In the genomic region with DNA sequence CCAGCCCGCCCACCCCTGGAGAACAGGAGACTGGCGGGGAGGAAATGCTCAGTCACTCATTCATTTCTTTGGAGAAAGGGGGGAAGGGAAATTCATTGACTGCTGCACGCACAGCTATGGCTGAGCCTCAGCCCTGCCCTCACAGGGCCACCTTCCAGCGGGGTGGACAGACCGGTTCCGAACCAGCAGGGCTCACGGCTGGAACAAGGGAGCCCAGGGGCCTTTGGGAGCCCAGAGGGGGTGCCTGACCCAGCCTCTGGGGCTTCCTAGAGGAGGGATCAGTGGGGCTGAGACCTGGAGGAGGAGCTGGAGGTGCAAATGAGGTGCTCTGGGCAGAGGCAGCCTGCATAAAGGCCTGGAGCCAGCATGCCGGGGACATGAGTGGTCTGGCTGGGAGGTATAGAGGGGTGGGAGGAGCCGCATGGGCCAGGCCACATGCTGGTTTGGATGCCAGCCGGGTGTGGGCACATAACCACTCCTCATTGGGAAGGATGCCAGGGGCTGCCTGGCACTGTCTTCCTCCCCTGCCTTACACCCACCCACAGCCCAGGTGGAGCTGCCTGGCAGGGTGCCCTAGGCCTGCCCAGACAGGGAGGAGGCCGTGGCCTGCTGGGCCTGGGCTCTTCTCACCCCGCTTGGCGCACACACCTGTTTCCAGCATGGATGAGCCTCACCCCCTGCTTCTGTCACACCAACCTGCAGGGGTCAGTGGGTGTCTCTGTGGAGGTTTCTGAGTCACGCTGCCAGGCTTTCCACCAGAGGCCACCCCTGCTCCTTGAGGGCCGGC, we compare ENCODE assay signal across 9 cellular contexts. TPM values are rescaled to one million over a fixed set of nuclear protein-coding genes. Genes with fewer than 3 reads are reported as not detected.
A peak's percentile ranks its signal among the peaks of the same experiment; 100 is the strongest.
DNase-seq lines count a peak whose midpoint lies in the region; ATAC-seq and TF ChIP-seq lines count a peak whose summit lies in the region.
"Had no signal": no experiment of that assay in that cellular context is flagged by ENCODE, and none has a peak within 500 bp of the region (broad histone marks: within the 10 kb centered on the region; RNA-seq: fewer than 3 reads in every experiment).

No MANE protein-coding gene starts in this region.

- DNase-seq in DMS 273 (lab: John Stamatoyannopoulos, UW; ENCODE audit: unreplicated experiment), result peak; percentile 99
- DNase-seq in NCI-H2081 treated with DMSO at 0.1 percent for 48 hours (lab: John Stamatoyannopoulos, UW), result peak; percentile 86
- DNase-seq in cerebellar cortex (ENCODE audit: low spot score), result peak; percentile 47
- peak; percentile 90 to 93 for DNase-seq in left lung
- DNase-seq in activated T-helper 2 cell treated with anti-CD3 and anti-CD28 coated beads, Interferon-gamma antibody, Interleukin-2, Interleukin-4, amounts not matched to agents 10 μg/mL and 5 μg/mL and 100 μg/mL, durations not matched to agents 14 hours and 24 hours and 36 hours (ENCODE audit: low spot score), result no peak
- DNase-seq in central memory CD4-positive, alpha-beta T cell, result no peak

- H3K9me3 ChIP-seq in left lung, result no peaks in the 10 kb centered on the region

- peak overlapping the region; percentile 69 to 74 for H3K27ac ChIP-seq in left lung

- no peaks in the 10 kb centered on the region for H3K9me3 Mint-ChIP-seq in activated T-helper 2 cell treated with anti-CD3 and anti-CD28 coated beads, Interferon-gamma antibody, Interleukin-2, Interleukin-4, amounts not matched to agents 10 μg/mL and 5 μg/mL and 100 μg/mL, durations not matched to agents 14 hours and 24 hours and 36 hours
- H3K9me3 Mint-ChIP-seq: stimulated activated naive CD8-positive, alpha-beta T cell treated with anti-CD3 and anti-CD28 coated beads, Interleukin-15, Interleukin-2, amounts not matched to agents 100 ng/mL and 50 ng/mL, for 24 hours had no signal

- no peaks in the 10 kb centered on the region for H3K27me3 ChIP-seq in left lung

- peaks cover 3 to 33% of the 10 kb centered on the region in 2 donors for H3K36me3 ChIP-seq in left lung

- peak; percentile 90 for ATAC-seq in left lung
- no peak for ATAC-seq in HG03280 (IDR thresholded peaks at IDR 0.05; ENCODE audit: unreplicated experiment)
- ATAC-seq in GM19395 (IDR thresholded peaks at IDR 0.05; ENCODE audit: unreplicated experiment), result no peak

- TF ChIP-seq CTCF in left lung (IDR thresholded peaks at IDR 0.05), result no peak

- H3K27me3 Mint-ChIP-seq in activated T-helper 2 cell treated with anti-CD3 and anti-CD28 coated beads, Interferon-gamma antibody, Interleukin-2, Interleukin-4, amounts not matched to agents 10 μg/mL and 5 μg/mL and 100 μg/mL, durations not matched to agents 14 hours and 24 hours and 36 hours (ENCODE audit: low read depth), result no peaks in the 10 kb centered on the region
- H3K27me3 Mint-ChIP-seq: stimulated activated naive CD8-positive, alpha-beta T cell treated with anti-CD3 and anti-CD28 coated beads, Interleukin-15, Interleukin-2, amounts not matched to agents 100 ng/mL and 50 ng/mL, for 24 hours had no signal

- peaks cover 10% of the 10 kb centered on the region for H3K4me1 Mint-ChIP-seq in activated T-helper 2 cell treated with anti-CD3 and anti-CD28 coated beads, Interferon-gamma antibody, Interleukin-2, Interleukin-4, amounts not matched to agents 10 μg/mL and 5 μg/mL and 100 μg/mL, durations not matched to agents 14 hours and 24 hours and 36 hours (ENCODE audit: low read depth)

- peaks cover 17 to 30% of the 10 kb centered on the region in 2 donors for H3K4me1 ChIP-seq in left lung

- H3K4me3 Mint-ChIP-seq in activated T-helper 2 cell treated with anti-CD3 and anti-CD28 coated beads, Interferon-gamma antibody, Interleukin-2, Interleukin-4, amounts not matched to agents 10 μg/mL and 5 μg/mL and 100 μg/mL, durations not matched to agents 14 hours and 24 hours and 36 hours (ENCODE audit: low read depth), result no peak overlapping the region
- H3K4me3 Mint-ChIP-seq: stimulated activated naive CD8-positive, alpha-beta T cell treated with anti-CD3 and anti-CD28 coated beads, Interleukin-15, Interleukin-2, amounts not matched to agents 100 ng/mL and 50 ng/mL, for 24 hours had no signal

- no peak overlapping the region for H3K27ac Mint-ChIP-seq in activated T-helper 2 cell treated with anti-CD3 and anti-CD28 coated beads, Interferon-gamma antibody, Interleukin-2, Interleukin-4, amounts not matched to agents 10 μg/mL and 5 μg/mL and 100 μg/mL, durations not matched to agents 14 hours and 24 hours and 36 hours
- H3K27ac Mint-ChIP-seq: stimulated activated naive CD8-positive, alpha-beta T cell treated with anti-CD3 and anti-CD28 coated beads, Interleukin-15, Interleukin-2, amounts not matched to agents 100 ng/mL and 50 ng/mL, for 24 hours had no signal

- intact Hi-C loops in left lung (cut with DNase I), result no loop called here
- intact Hi-C loops in activated T-helper 2 cell treated with anti-CD3 and anti-CD28 coated beads, Interferon-gamma antibody, Interleukin-2, Interleukin-4, amounts not matched to agents 10 μg/mL and 5 μg/mL and 100 μg/mL, durations not matched to agents 14 hours and 24 hours and 36 hours (cut with micrococcal nuclease), result no loop called here

- H3K4me3 ChIP-seq in left lung, result no peak overlapping the region

- H3K36me3 Mint-ChIP-seq in activated T-helper 2 cell treated with anti-CD3 and anti-CD28 coated beads, Interferon-gamma antibody, Interleukin-2, Interleukin-4, amounts not matched to agents 10 μg/mL and 5 μg/mL and 100 μg/mL, durations not matched to agents 14 hours and 24 hours and 36 hours (ENCODE audit: low read depth), result peaks cover 38% of the 10 kb centered on the region

RNA-seq across cellular contexts. Expression of gene PPP5C, which starts 26.9 kb away (rescaled TPM):
- 10 to 100 TPM; 52.6 to 55.7 TPM for total RNA-seq in left lung
- 136 TPM in 2 replicates for total RNA-seq in activated T-helper 2 cell treated with anti-CD3 and anti-CD28 coated beads, Interferon-gamma antibody, Interleukin-2, Interleukin-4, amounts not matched to agents 10 μg/mL and 5 μg/mL and 100 μg/mL, durations not matched to agents 14 hours and 24 hours and 36 hours

RNA-seq across cellular contexts. Expression of gene CCDC8, which starts 39.6 kb away (rescaled TPM):
- 10 to 100 TPM; 11.8 to 15.5 TPM for total RNA-seq in left lung
- total RNA-seq in activated T-helper 2 cell treated with anti-CD3 and anti-CD28 coated beads, Interferon-gamma antibody, Interleukin-2, Interleukin-4, amounts not matched to agents 10 μg/mL and 5 μg/mL and 100 μg/mL, durations not matched to agents 14 hours and 24 hours and 36 hours, result not detected in 2 replicates

RNA-seq across cellular contexts. Expression of gene PNMA8C, which starts 55.0 kb away (rescaled TPM):
- total RNA-seq in left lung, result under 1 TPM; 0.09 to 0.16 TPM
- not detected in 2 replicates for total RNA-seq in activated T-helper 2 cell treated with anti-CD3 and anti-CD28 coated beads, Interferon-gamma antibody, Interleukin-2, Interleukin-4, amounts not matched to agents 10 μg/mL and 5 μg/mL and 100 μg/mL, durations not matched to agents 14 hours and 24 hours and 36 hours

Comparison
In these comparisons a context has a peak if more than half of its experiments do, and no peak if none do; other contexts are left out.
1. DNase-seq: peak in DMS 273 (single experiment), NCI-H2081 treated with DMSO at 0.1 percent for 48 hours (single experiment), cerebellar cortex (single experiment) and left lung (2 of 2); none in activated T-helper 2 cell treated with anti-CD3 and anti-CD28 coated beads, Interferon-gamma antibody, Interleukin-2, Interleukin-4, amounts not matched to agents 10 μg/mL and 5 μg/mL and 100 μg/mL, durations not matched to agents 14 hours and 24 hours and 36 hours (single experiment) and central memory CD4-positive, alpha-beta T cell (single experiment).
2. RNA of gene CCDC8, which starts 39.6 kb away (total RNA-seq): 11.8 to 15.5 TPM in left lung; not detected in activated T-helper 2 cell treated with anti-CD3 and anti-CD28 coated beads, Interferon-gamma antibody, Interleukin-2, Interleukin-4, amounts not matched to agents 10 μg/mL and 5 μg/mL and 100 μg/mL, durations not matched to agents 14 hours and 24 hours and 36 hours; every median in the first group is over 10 times any median in the second.